Comparison of ENCODE assay signal across 15 cellular contexts in genomic region chr14:24251880-24252288, GRCh38. TPM values are rescaled to one million over a fixed set of nuclear protein-coding genes. Genes with fewer than 3 reads are reported as not detected.
DNase-seq lines count a peak whose midpoint lies in the region; ATAC-seq and TF ChIP-seq lines count a peak whose summit lies in the region.
"Had no signal": no experiment of that assay in that cellular context is flagged by ENCODE, and none has a peak within 500 bp of the region (broad histone marks: within the 10 kb centered on the region; RNA-seq: fewer than 3 reads in every experiment).

No MANE protein-coding gene starts in this region.

- H3K4me1 Mint-ChIP-seq in activated CD4-positive, alpha-beta T cell treated with anti-CD3 and anti-CD28 coated beads, Interleukin-2, amount 10 ng/mL, durations not matched to agents 7 days and 5 days: peaks cover 43% of the 10 kb centered on the region
- H3K4me1 Mint-ChIP-seq in activated T-helper 17 cell treated with anti-CD3 and anti-CD28 coated beads, Interleukin-2, amount 50 U/mL, for 72 hours: peaks cover 28% of the 10 kb centered on the region

- H3K27me3 ChIP-seq in upper lobe of right lung (no peaks in the 10 kb centered on the region), SJCRH30 (peaks cover 4% of the 10 kb centered on the region; the same call in 1 of the 2 replicates)

- TF ChIP-seq CTCF in foreskin fibroblast (IDR thresholded peaks at IDR 0.05; ENCODE audit: low read depth, low read length) (no peak), upper lobe of right lung (IDR thresholded peaks at IDR 0.05) (no peak)

- H3K9me3 ChIP-seq in upper lobe of right lung (no peaks in the 10 kb centered on the region), SJCRH30 (replicated peaks) (no peaks in the 10 kb centered on the region)

- H3K4me1 ChIP-seq in upper lobe of right lung: no peaks in the 10 kb centered on the region
- H3K4me1 ChIP-seq in SJCRH30: no peaks in the 10 kb centered on the region

- H3K36me3 ChIP-seq in upper lobe of right lung (peaks cover 10% of the 10 kb centered on the region), SJCRH30 (no peaks in the 10 kb centered on the region)

- H3K27ac Mint-ChIP-seq in activated CD4-positive, alpha-beta T cell treated with anti-CD3 and anti-CD28 coated beads, Interleukin-2, amount 10 ng/mL, durations not matched to agents 7 days and 5 days: peak overlapping the region; percentile 28
- peak overlapping the region; percentile 29 for H3K27ac Mint-ChIP-seq in activated T-helper 17 cell treated with anti-CD3 and anti-CD28 coated beads, Interleukin-2, amount 50 U/mL, for 72 hours
- H3K27ac Mint-ChIP-seq: activated B cell treated with CpG ODN at 0.5 μM for 24 hours; stimulated activated naive CD8-positive, alpha-beta T cell treated with anti-CD3 and anti-CD28 coated beads, Interleukin-15, Interleukin-2, amounts not matched to agents 100 ng/mL and 50 ng/mL, for 24 hours had no signal

- H3K36me3 Mint-ChIP-seq in activated CD4-positive, alpha-beta T cell treated with anti-CD3 and anti-CD28 coated beads, Interleukin-2, amount 10 ng/mL, durations not matched to agents 7 days and 5 days (ENCODE audit: low read depth): peaks cover 30% of the 10 kb centered on the region
- peaks cover 19% of the 10 kb centered on the region for H3K36me3 Mint-ChIP-seq in activated T-helper 17 cell treated with anti-CD3 and anti-CD28 coated beads, Interleukin-2, amount 50 U/mL, for 72 hours (ENCODE audit: low read depth)

- POLR2A ChIA-PET in activated CD4-positive, alpha-beta T cell treated with anti-CD3 and anti-CD28 coated beads, Interleukin-2, amount 10 ng/mL, durations not matched to agents 7 days and 5 days (lab: Charles Lee): no interaction called here

- peak overlapping the region; percentile 18 for H3K27ac ChIP-seq in upper lobe of right lung
- H3K27ac ChIP-seq in SJCRH30: no peak overlapping the region

- H3K4me3 Mint-ChIP-seq in activated CD4-positive, alpha-beta T cell treated with anti-CD3 and anti-CD28 coated beads, Interleukin-2, amount 10 ng/mL, durations not matched to agents 7 days and 5 days: no peak overlapping the region
- no peak overlapping the region for H3K4me3 Mint-ChIP-seq in activated T-helper 17 cell treated with anti-CD3 and anti-CD28 coated beads, Interleukin-2, amount 50 U/mL, for 72 hours
- H3K4me3 Mint-ChIP-seq: activated B cell treated with CpG ODN at 0.5 μM for 24 hours; central memory CD8-positive, alpha-beta T cell; stimulated activated naive CD8-positive, alpha-beta T cell treated with anti-CD3 and anti-CD28 coated beads, Interleukin-15, Interleukin-2, amounts not matched to agents 100 ng/mL and 50 ng/mL, for 24 hours had no signal

- H3K4me3 ChIP-seq in foreskin fibroblast (ENCODE audit: low read depth in 1 of 2, low read length in 2 of 2) (no peak overlapping the region), upper lobe of right lung (no peak overlapping the region), SJCRH30 (no peak overlapping the region)

- no peaks in the 10 kb centered on the region for H3K27me3 Mint-ChIP-seq in activated CD4-positive, alpha-beta T cell treated with anti-CD3 and anti-CD28 coated beads, Interleukin-2, amount 10 ng/mL, durations not matched to agents 7 days and 5 days
- H3K27me3 Mint-ChIP-seq in activated T-helper 17 cell treated with anti-CD3 and anti-CD28 coated beads, Interleukin-2, amount 50 U/mL, for 72 hours: no peaks in the 10 kb centered on the region
- H3K27me3 Mint-ChIP-seq: activated B cell treated with CpG ODN at 0.5 μM for 24 hours; central memory CD8-positive, alpha-beta T cell; stimulated activated naive CD8-positive, alpha-beta T cell treated with anti-CD3 and anti-CD28 coated beads, Interleukin-15, Interleukin-2, amounts not matched to agents 100 ng/mL and 50 ng/mL, for 24 hours had no signal

- CTCF ChIA-PET in activated CD4-positive, alpha-beta T cell treated with anti-CD3 and anti-CD28 coated beads, Interleukin-2, amount 10 ng/mL, durations not matched to agents 7 days and 5 days (lab: Charles Lee): interaction anchor here (1.1 to 4.3 kb wide), 6 partner anchors 9 to 56 kb away, joined by 3 to 29 read pairs (median 16); partner anchors contain the start of genes CIDEB, RABGGTA and TINF2

- DNase-seq in activated CD4-positive, alpha-beta T cell treated with anti-CD3 and anti-CD28 coated beads, Interleukin-2, amount 10 ng/mL, durations not matched to agents 7 days and 5 days: no peak
- no peak for DNase-seq in activated CD4-positive, alpha-beta T cell treated with anti-CD3 and anti-CD28 coated beads, Interleukin-2, amount 50 U/mL, for 4 hours
- DNase-seq in foreskin fibroblast (peak; percentile 33 to 39), upper lobe of right lung (peak; percentile 34), NCI-H1436 treated with DMSO at 0.1 percent for 48 hours (lab: John Stamatoyannopoulos, UW) (no peak), NCI-H1048 (lab: John Stamatoyannopoulos, UW) (no peak), SJCRH30 (no peak)
- DNase-seq: activated B cell treated with CpG ODN at 0.5 μM for 24 hours; activated naive CD4-positive, alpha-beta T cell treated with anti-CD3 and anti-CD28 coated beads, Interleukin-2, amount 50 U/mL, for 16 hours; Calu3; mesendoderm; MM.1S had no signal

- H3K9me3 Mint-ChIP-seq in activated CD4-positive, alpha-beta T cell treated with anti-CD3 and anti-CD28 coated beads, Interleukin-2, amount 10 ng/mL, durations not matched to agents 7 days and 5 days: no peaks in the 10 kb centered on the region
- no peaks in the 10 kb centered on the region for H3K9me3 Mint-ChIP-seq in activated T-helper 17 cell treated with anti-CD3 and anti-CD28 coated beads, Interleukin-2, amount 50 U/mL, for 72 hours
- H3K9me3 Mint-ChIP-seq: activated B cell treated with CpG ODN at 0.5 μM for 24 hours; central memory CD8-positive, alpha-beta T cell; stimulated activated naive CD8-positive, alpha-beta T cell treated with anti-CD3 and anti-CD28 coated beads, Interleukin-15, Interleukin-2, amounts not matched to agents 100 ng/mL and 50 ng/mL, for 24 hours had no signal

- no peak for ATAC-seq in activated T-helper 17 cell treated with anti-CD3 and anti-CD28 coated beads, Interleukin-2, amount 50 U/mL, for 72 hours (replicated peaks)
- ATAC-seq in upper lobe of right lung: peak; percentile 56

- intact Hi-C loops in upper lobe of right lung (cut with DNase I): no loop called here

RNA-seq across cellular contexts. Expression of gene TINF2, which starts 9.5 kb away (rescaled TPM):
- total RNA-seq in activated CD4-positive, alpha-beta T cell treated with anti-CD3 and anti-CD28 coated beads, Interleukin-2, amount 10 ng/mL, durations not matched to agents 7 days and 5 days: 100 to 1,000 TPM; 130 to 141 TPM
- 10 to 100 TPM; 61.4 to 76.4 TPM for total RNA-seq in activated T-helper 17 cell treated with anti-CD3 and anti-CD28 coated beads, Interleukin-2, amount 50 U/mL, for 72 hours
- total RNA-seq in upper lobe of right lung: 92.3 TPM
- 22.8 and 24.5 TPM in 2 replicates for total RNA-seq in SJCRH30 (2014; rRNA removed; shearing (Covaris generic))

RNA-seq across cellular contexts. Expression of gene TGM1, which starts 11.1 kb away (rescaled TPM):
- 1 to 10 TPM; 6.5 TPM for total RNA-seq in activated CD4-positive, alpha-beta T cell treated with anti-CD3 and anti-CD28 coated beads, Interleukin-2, amount 10 ng/mL, durations not matched to agents 7 days and 5 days
- 10 to 100 TPM; 16.1 to 18.2 TPM for total RNA-seq in activated T-helper 17 cell treated with anti-CD3 and anti-CD28 coated beads, Interleukin-2, amount 50 U/mL, for 72 hours
- total RNA-seq in upper lobe of right lung: 12.3 TPM
- total RNA-seq in SJCRH30 (2014; rRNA removed; shearing (Covaris generic)): 0.05 and 0.20 TPM in 2 replicates

RNA-seq across cellular contexts. Expression of gene GMPR2, which starts 19.2 kb away (rescaled TPM):
- total RNA-seq in activated CD4-positive, alpha-beta T cell treated with anti-CD3 and anti-CD28 coated beads, Interleukin-2, amount 10 ng/mL, durations not matched to agents 7 days and 5 days: 10 to 100 TPM; 72.0 to 74.5 TPM
- total RNA-seq in activated T-helper 17 cell treated with anti-CD3 and anti-CD28 coated beads, Interleukin-2, amount 50 U/mL, for 72 hours: 10 to 100 TPM; 73.2 to 85.0 TPM
- 73.2 TPM for total RNA-seq in upper lobe of right lung
- 45.8 and 54.1 TPM in 2 replicates for total RNA-seq in SJCRH30 (2014; rRNA removed; shearing (Covaris generic))

RNA-seq across cellular contexts. Expression of gene RABGGTA, which starts 19.5 kb away (rescaled TPM):
- total RNA-seq in activated CD4-positive, alpha-beta T cell treated with anti-CD3 and anti-CD28 coated beads, Interleukin-2, amount 10 ng/mL, durations not matched to agents 7 days and 5 days: 10 to 100 TPM; 54.8 to 55.0 TPM
- total RNA-seq in activated T-helper 17 cell treated with anti-CD3 and anti-CD28 coated beads, Interleukin-2, amount 50 U/mL, for 72 hours: 10 to 100 TPM; 61.0 to 68.3 TPM
- total RNA-seq in upper lobe of right lung: 50.3 TPM
- total RNA-seq in SJCRH30 (2014; rRNA removed; shearing (Covaris generic)): 10.5 and 11.6 TPM in 2 replicates

RNA-seq across cellular contexts. Expression of gene NEDD8, which starts 19.7 kb away (rescaled TPM):
- 100 to 1,000 TPM; 178 to 229 TPM for total RNA-seq in activated CD4-positive, alpha-beta T cell treated with anti-CD3 and anti-CD28 coated beads, Interleukin-2, amount 10 ng/mL, durations not matched to agents 7 days and 5 days
- 100 to 1,000 TPM; 128 to 243 TPM for total RNA-seq in activated T-helper 17 cell treated with anti-CD3 and anti-CD28 coated beads, Interleukin-2, amount 50 U/mL, for 72 hours
- 142 TPM for total RNA-seq in upper lobe of right lung
- 296 and 300 TPM in 2 replicates for total RNA-seq in SJCRH30 (2014; rRNA removed; shearing (Covaris generic))

Comparison
In these comparisons a context has a peak if more than half of its experiments do, and no peak if none do; other contexts are left out.
1. DNase-seq: peak in foreskin fibroblast (2 of 2) and upper lobe of right lung (single experiment); none in activated CD4-positive, alpha-beta T cell treated with anti-CD3 and anti-CD28 coated beads, Interleukin-2, amount 10 ng/mL, durations not matched to agents 7 days and 5 days (single experiment), activated CD4-positive, alpha-beta T cell treated with anti-CD3 and anti-CD28 coated beads, Interleukin-2, amount 50 U/mL, for 4 hours (0 of 2), NCI-H1436 treated with DMSO at 0.1 percent for 48 hours (single experiment), NCI-H1048 (single experiment) and SJCRH30 (0 of 2).